5 cellular contexts compared by ENCODE assay signal in the genomic region with DNA sequence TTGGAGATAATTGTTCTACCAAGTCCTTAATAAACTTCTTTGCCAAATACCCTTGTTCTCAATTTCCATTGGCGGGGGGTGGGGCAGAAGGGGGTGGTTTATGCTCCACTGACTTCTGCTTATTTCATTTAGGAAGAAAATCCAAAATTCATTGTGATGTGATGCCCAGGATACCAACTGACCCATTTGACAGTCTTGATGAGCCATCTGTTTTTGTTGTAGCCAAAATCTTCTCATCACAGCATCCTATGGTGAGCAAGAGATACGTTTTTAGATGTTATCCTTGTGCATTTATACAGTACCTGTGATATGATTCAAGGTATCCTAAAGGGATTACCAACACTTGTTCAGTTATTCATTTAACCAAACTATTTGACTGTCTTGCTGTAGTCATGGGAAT.
"Had no signal": no experiment of that assay in that cellular context is flagged by ENCODE, and none has a peak within 500 bp of the region (broad histone marks: within the 10 kb centered on the region; RNA-seq: fewer than 3 reads in every experiment).

No MANE protein-coding gene starts in this region.

- DNase-seq: IMR-90, KBM-7 had no signal

- H3K9ac ChIP-seq: KMS-11 had no signal

- H3K4me2 ChIP-seq: KMS-11 had no signal

- H3K4me3 ChIP-seq: K562 had no signal

- H3K27ac ChIP-seq: HL-60, KMS-11 had no signal
